ENCODE assay signal across 8 cellular contexts in the genomic region with DNA sequence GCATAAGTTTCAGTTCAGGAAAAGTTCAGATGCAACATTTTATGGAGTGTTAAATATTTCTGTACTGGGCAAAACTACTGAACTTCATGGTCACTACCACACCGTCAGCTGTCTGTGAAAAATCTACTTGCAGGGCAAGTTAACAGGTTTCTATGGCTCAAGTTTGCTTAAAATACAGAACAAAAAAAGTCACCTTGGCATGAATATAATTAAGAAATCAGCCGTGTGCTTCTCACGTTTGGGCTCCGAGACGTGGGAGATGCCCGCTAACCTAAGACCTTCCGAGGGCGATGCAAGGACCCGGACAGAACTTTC. TPM values are rescaled to one million over a fixed set of nuclear protein-coding genes. Genes with fewer than 3 reads are reported as not detected.
DNase-seq lines count a peak whose midpoint lies in the region; ATAC-seq, FAIRE-seq and TF ChIP-seq lines count a peak whose summit lies in the region.

No MANE protein-coding gene starts in this region.

- H2AFZ ChIP-seq in OCI-LY7 (ENCODE audit: low read length) = peak overlapping the region; percentile 2; the same call in 1 of the 2 replicates

- H3K4me1 ChIP-seq in OCI-LY7 (ENCODE audit: insufficient read depth, low read length, poor library complexity, severe bottlenecking) (peaks cover 58% of the 10 kb centered on the region), esophagus (ENCODE audit: control insufficient read depth in 2 of 2, insufficient read depth in 2 of 2, low read length in 1 of 2) (peaks cover 4 to 5% of the 10 kb centered on the region in 2 donors), psoas muscle (peaks cover 47% of the 10 kb centered on the region)

- no TSS peak for BruUV-seq in OCI-LY7 (replicated peaks; lab: Mats Ljungman, UMichigan)

- POLR2A ChIA-PET in OCI-LY7 (lab: Charles Lee) = interaction anchor here (1.1 kb wide), 1 partner anchor 8 kb away, joined by 5 read pairs; no protein-coding TSS in a partner anchor

- TF ChIP-seq CTCF in OCI-LY7 (conservative IDR thresholded peaks at IDR 0.05; ENCODE audit: low read length) = no peak
- no peak for TF ChIP-seq CTCF in psoas muscle (IDR thresholded peaks at IDR 0.05)

- intact Hi-C loops in OCI-LY7 (cut with micrococcal nuclease; ENCODE audit: unreplicated experiment) (loop anchor here (5.0 to 10.0 kb wide), 5 partner anchors 448 to 1349 kb away; partner anchors contain the start of genes CD38, CPEB2, FBXL5 and LAP3), psoas muscle (cut with DNase I) (loop anchor here (5.0 to 10.0 kb wide), 2 partner anchors 37 to 421 kb away; no protein-coding TSS in a partner anchor)

- peaks cover 15% of the 10 kb centered on the region for H3K36me3 ChIP-seq in OCI-LY7 (ENCODE audit: insufficient read depth, low read length)
- no peaks in the 10 kb centered on the region for H3K36me3 ChIP-seq in esophagus (ENCODE audit: control insufficient read depth in 2 of 2, insufficient read depth in 2 of 2, low read length in 1 of 2)
- H3K36me3 ChIP-seq in psoas muscle (ENCODE audit: insufficient read depth in 1 of 2, low read depth in 1 of 2) = no peaks in the 10 kb centered on the region

- H3K27me3 ChIP-seq in esophagus (ENCODE audit: control insufficient read depth in 1 of 2, insufficient read depth in 2 of 2, low read length in 2 of 2) (no peaks in the 10 kb centered on the region), psoas muscle (ENCODE audit: insufficient read depth in 3 of 3, low read length in 2 of 3) (no peaks in the 10 kb centered on the region)

- ATAC-seq in psoas muscle (no peak), HG02981 (IDR thresholded peaks at IDR 0.05; ENCODE audit: unreplicated experiment) (no peak)

- FAIRE-seq in H54 (lab: Jason Lieb, UNC) = no peak

- peak; percentile 57 for DNase-seq in NCI-H510A treated with DMSO at 0.1 percent for 48 hours (lab: John Stamatoyannopoulos, UW)
- no peak for DNase-seq in NCI-H510A (lab: John Stamatoyannopoulos, UW)
- DNase-seq in OCI-LY7 (ENCODE audit: low spot score) = no peak
- no peak for DNase-seq in psoas muscle
- DNase-seq in H54 (ENCODE audit: insufficient read length, low spot score) = no peak
- no peak for DNase-seq in Kasumi-1 (lab: John Stamatoyannopoulos, UW)

- peaks cover 19% of the 10 kb centered on the region for H4K20me1 ChIP-seq in OCI-LY7 (ENCODE audit: insufficient read depth, low read length)

- H3K79me2 ChIP-seq in OCI-LY7 (ENCODE audit: insufficient read depth, low read depth, low read length) = peaks cover 51% of the 10 kb centered on the region

- H3K9me3 ChIP-seq in OCI-LY7 (ENCODE audit: low read length) (no peaks in the 10 kb centered on the region), esophagus (ENCODE audit: control insufficient read depth in 2 of 2, insufficient read depth in 1 of 2, low read depth in 1 of 2, low read length in 1 of 2) (no peaks in the 10 kb centered on the region), psoas muscle (no peaks in the 10 kb centered on the region)

- CTCF ChIA-PET in OCI-LY7 (lab: Charles Lee; ENCODE audit: unreplicated experiment) = no interaction called here

- no peak for TF ChIP-seq POLR2A in H54 (IDR thresholded peaks at IDR 0.05; ENCODE audit: low read depth, low read length)

- H3K9me2 ChIP-seq in OCI-LY7 (ENCODE audit: insufficient read depth, low read length) = no peaks in the 10 kb centered on the region

- 0 to 1% methylated on average over 9 of the region's 9 CpGs for WGBS in esophagus, 2 donors
- 0% methylated on average over 9 of the region's 9 CpGs for WGBS in psoas muscle, 3 donors

- H3K4me3 ChIP-seq in OCI-LY7 (ENCODE audit: low read depth, low read length, poor library complexity, severe bottlenecking) (peak overlapping the region; percentile 71), esophagus (ENCODE audit: low read depth in 1 of 2, low read length in 2 of 2) (peak overlapping the region; percentile 86 to 96), psoas muscle (peak overlapping the region; percentile 86)

- H3K27ac ChIP-seq in OCI-LY7 (ENCODE audit: low read depth, low read length, poor library complexity, severe bottlenecking) = peak overlapping the region; percentile 71
- H3K27ac ChIP-seq in esophagus (ENCODE audit: low read depth in 2 of 2, low read length in 1 of 2) = peak overlapping the region; percentile 96 to 99
- peak overlapping the region; percentile 98 for H3K27ac ChIP-seq in psoas muscle

- peak overlapping the region; percentile 76 for H3K4me2 ChIP-seq in OCI-LY7 (ENCODE audit: low read length)

RNA-seq across cellular contexts. Expression of gene TAPT1, which starts 0.6 kb away (rescaled TPM):
- total RNA-seq in OCI-LY7 (2014; rRNA removed; shearing (Covaris generic)) = 23.2 and 34.3 TPM in 2 replicates
- 66.6 and 94.1 TPM in 2 replicates for total RNA-seq in OCI-LY7 (2022)
- polyA plus RNA-seq in esophagus = 1 to 10 TPM; 6.6 to 8.3 TPM
- 10 to 100 TPM; 43.6 to 70.5 (median 53.2) TPM for total RNA-seq in psoas muscle
- 100 to 1,000 TPM in 1 of 3 donors, 10 to 100 TPM in 2; 14.2 to 101 (median 27.4) TPM for polyA plus RNA-seq in psoas muscle
